ENCODE assay signal across 8 cellular contexts in genomic region chr3:156151824-156152428, GRCh38. TPM values are rescaled to one million over a fixed set of nuclear protein-coding genes. Genes with fewer than 3 reads are reported as not detected.
DNase-seq lines count a peak whose midpoint lies in the region; ATAC-seq and TF ChIP-seq lines count a peak whose summit lies in the region.

No MANE protein-coding gene starts in this region.

- in situ Hi-C loops in G401 (cut with HindIII; ENCODE audit: low sequenced_read_pairs) = no loop called here

- peak; percentile 58 for ATAC-seq in HG02588 (IDR thresholded peaks at IDR 0.05; ENCODE audit: unreplicated experiment)

- no peak overlapping the region for H3K4me3 ChIP-seq in WI38 (ENCODE audit: low read depth, low read length)

- no peak overlapping the region for H3K27ac ChIP-seq in caudate nucleus (ENCODE audit: low read depth, low read length)

- DNase-seq in G401 (ENCODE audit: low spot score) = peak; percentile 74
- DNase-seq in NCI-H2107 (lab: John Stamatoyannopoulos, UW) = peak; percentile 66
- DNase-seq in caudate nucleus (lab: John Stamatoyannopoulos, UW) = peak in 53 of 61 donors; percentile 6 to 79 (median 28)
- peak; percentile 93 for DNase-seq in left kidney (ENCODE audit: low read depth, low spot score)
- peak; percentile 62 for DNase-seq in stimulated activated CD4-positive, alpha-beta T cell treated with anti-CD3 and anti-CD28 coated beads, Interleukin-4, amount 100 ng/mL, for 24 hours
- DNase-seq in mesenteric fat pad (ENCODE audit: low spot score) = no peak

- peak; percentile 72 for TF ChIP-seq CTCF in WI38 (IDR thresholded peaks at IDR 0.05; ENCODE audit: low read depth, low read length)

RNA-seq across cellular contexts. Expression of gene KCNAB1, which starts 31.5 kb away (rescaled TPM):
- 12.6 and 17.0 TPM in 2 replicates for total RNA-seq in G401 (2014; rRNA removed; shearing (Covaris generic))
- total RNA-seq in mesenteric fat pad = 3.6 TPM
